21 cellular contexts compared by ENCODE assay signal in genomic region chr9:94787268-94787667, GRCh38.
"Had no signal": no experiment of that assay in that cellular context is flagged by ENCODE, and none has a peak within 500 bp of the region (broad histone marks: within the 10 kb centered on the region; RNA-seq: fewer than 3 reads in every experiment).

No MANE protein-coding gene starts in this region.

- H3K27ac Mint-ChIP-seq: activated naive CD4-positive, alpha-beta T cell treated with anti-CD3 and anti-CD28 coated beads, Interleukin-2, amount 10 ng/mL, durations not matched to agents 7 days and 5 days; activated naive CD8-positive, alpha-beta T cell treated with anti-CD3 and anti-CD28 coated beads, Interleukin-2, amount 50 U/mL, for 24 hours; activated T-cell treated with anti-CD3 and anti-CD28 coated beads, Interleukin-2, amount 50 U/mL, for 24 hours; T-helper 1 cell treated with Interleukin-12 subunit alpha and Interleukin-12 subunit beta and Interleukin-4 antibody, amounts not matched to agents 30 μg/mL and 1 μg/mL, for 36 hours had no signal

- H3K27ac ChIP-seq: gastrocnemius medialis, neutrophil, ovary, psoas muscle, right atrium auricular region, thyroid gland, upper lobe of right lung had no signal

- ATAC-seq: activated naive CD8-positive, alpha-beta T cell treated with anti-CD3 and anti-CD28 coated beads, Interleukin-2, amount 50 U/mL, for 24 hours; gastrocnemius medialis; left ventricle myocardium superior; natural killer cell treated with Interleukin-12 subunit alpha and Interleukin-12 subunit beta and Interleukin-15 and Interleukin-18, amount 100 ng/mL, for 72 hours; psoas muscle; upper lobe of right lung had no signal

- H3K27me3 ChIP-seq: gastrocnemius medialis, neutrophil, ovary, right atrium auricular region, thyroid gland, upper lobe of right lung had no signal

- H3K9me3 ChIP-seq: gastrocnemius medialis, neutrophil, ovary, psoas muscle, right atrium auricular region, thyroid gland, upper lobe of right lung had no signal

- FAIRE-seq: colon had no signal

- H3K36me3 ChIP-seq: gastrocnemius medialis, neutrophil, ovary, right atrium auricular region, thyroid gland, upper lobe of right lung had no signal

- H3K9me3 Mint-ChIP-seq: activated naive CD4-positive, alpha-beta T cell treated with anti-CD3 and anti-CD28 coated beads, Interleukin-2, amount 10 ng/mL, durations not matched to agents 7 days and 5 days; activated naive CD8-positive, alpha-beta T cell treated with anti-CD3 and anti-CD28 coated beads, Interleukin-2, amount 50 U/mL, for 24 hours; activated T-cell treated with anti-CD3 and anti-CD28 coated beads, Interleukin-2, amount 50 U/mL, for 24 hours; central memory CD8-positive, alpha-beta T cell; natural killer cell treated with Interleukin-12 subunit alpha and Interleukin-12 subunit beta and Interleukin-15 and Interleukin-18, amount 100 ng/mL, for 72 hours; T-helper 1 cell treated with Interleukin-12 subunit alpha and Interleukin-12 subunit beta and Interleukin-4 antibody, amounts not matched to agents 30 μg/mL and 1 μg/mL, for 36 hours had no signal

- H3K4me3 ChIP-seq: gastrocnemius medialis, ovary, psoas muscle, right atrium auricular region, thyroid gland, upper lobe of right lung had no signal

- H3K36me3 Mint-ChIP-seq: natural killer cell treated with Interleukin-12 subunit alpha and Interleukin-12 subunit beta and Interleukin-15 and Interleukin-18, amount 100 ng/mL, for 72 hours had no signal

- H3K27me3 Mint-ChIP-seq: activated naive CD4-positive, alpha-beta T cell treated with anti-CD3 and anti-CD28 coated beads, Interleukin-2, amount 10 ng/mL, durations not matched to agents 7 days and 5 days; activated naive CD8-positive, alpha-beta T cell treated with anti-CD3 and anti-CD28 coated beads, Interleukin-2, amount 50 U/mL, for 24 hours; activated T-cell treated with anti-CD3 and anti-CD28 coated beads, Interleukin-2, amount 50 U/mL, for 24 hours; central memory CD8-positive, alpha-beta T cell; natural killer cell treated with Interleukin-12 subunit alpha and Interleukin-12 subunit beta and Interleukin-15 and Interleukin-18, amount 100 ng/mL, for 72 hours had no signal

- DNase-seq: activated CD4-positive, alpha-beta T cell treated with anti-CD3 and anti-CD28 coated beads for 48 hours; activated CD4-positive, CD25-positive, alpha-beta regulatory T cell; activated naive CD4-positive, alpha-beta T cell treated with anti-CD3 and anti-CD28 coated beads, Interleukin-2, amount 10 ng/mL, durations not matched to agents 7 days and 5 days; activated naive CD8-positive, alpha-beta T cell treated with anti-CD3 and anti-CD28 coated beads, Interleukin-2, amount 50 U/mL, for 24 hours; activated T-cell treated with anti-CD3 and anti-CD28 coated beads, Interleukin-2, amount 50 U/mL, for 24 hours; aorta; gastrocnemius medialis; left ventricle myocardium superior; mammary epithelial cell; ovary; psoas muscle; stimulated activated CD4-positive, alpha-beta T cell treated with anti-CD3 and anti-CD28 coated beads, Interleukin-4, amount 100 ng/mL, for 24 hours; stimulated activated naive CD4-positive, alpha-beta T cell treated with Interleukin-2 at 50 U/mL for 16 hours; thyroid gland; upper lobe of right lung had no signal

- H3K4me3 Mint-ChIP-seq: activated naive CD4-positive, alpha-beta T cell treated with anti-CD3 and anti-CD28 coated beads, Interleukin-2, amount 10 ng/mL, durations not matched to agents 7 days and 5 days; activated naive CD8-positive, alpha-beta T cell treated with anti-CD3 and anti-CD28 coated beads, Interleukin-2, amount 50 U/mL, for 24 hours; activated T-cell treated with anti-CD3 and anti-CD28 coated beads, Interleukin-2, amount 50 U/mL, for 24 hours; central memory CD8-positive, alpha-beta T cell; natural killer cell treated with Interleukin-12 subunit alpha and Interleukin-12 subunit beta and Interleukin-15 and Interleukin-18, amount 100 ng/mL, for 72 hours; T-helper 1 cell treated with Interleukin-12 subunit alpha and Interleukin-12 subunit beta and Interleukin-4 antibody, amounts not matched to agents 30 μg/mL and 1 μg/mL, for 36 hours had no signal
